In genomic region chr2:98685930-98686887, GRCh38 we compare ENCODE assay signal across 27 cellular contexts. TPM values are rescaled to one million over a fixed set of nuclear protein-coding genes. Genes with fewer than 3 reads are reported as not detected.
A peak's percentile ranks its signal among the peaks of the same experiment; 100 is the strongest.
DNase-seq lines count a peak whose midpoint lies in the region; ATAC-seq, FAIRE-seq and TF ChIP-seq lines count a peak whose summit lies in the region.
"Had no signal": no experiment of that assay in that cellular context is flagged by ENCODE, and none has a peak within 500 bp of the region (broad histone marks: within the 10 kb centered on the region; RNA-seq: fewer than 3 reads in every experiment).

No MANE protein-coding gene starts in this region.

- no peaks in the 10 kb centered on the region for H3K27me3 Mint-ChIP-seq in activated T-cell treated with anti-CD3 and anti-CD28 coated beads, Interleukin-2, amount 50 U/mL, for 72 hours (ENCODE audit: low read depth)
- H3K27me3 Mint-ChIP-seq in T-helper 17 cell, result no peaks in the 10 kb centered on the region
- H3K27me3 Mint-ChIP-seq: naive B cell had no signal

- peak; percentile 79 for FAIRE-seq in islet of Langerhans (lab: Jason Lieb, UNC)

- H3K9me3 Mint-ChIP-seq in activated T-cell treated with anti-CD3 and anti-CD28 coated beads, Interleukin-2, amount 50 U/mL, for 72 hours, result no peaks in the 10 kb centered on the region
- H3K9me3 Mint-ChIP-seq: naive B cell had no signal

- H3K27ac Mint-ChIP-seq in activated T-cell treated with anti-CD3 and anti-CD28 coated beads, Interleukin-2, amount 50 U/mL, for 72 hours, result peak overlapping the region; percentile 78
- peak overlapping the region; percentile 94 for H3K27ac Mint-ChIP-seq in T-helper 17 cell
- H3K27ac Mint-ChIP-seq: endodermal cell had no signal

- no peak overlapping the region for H3K4me3 Mint-ChIP-seq in activated T-cell treated with anti-CD3 and anti-CD28 coated beads, Interleukin-2, amount 50 U/mL, for 72 hours
- no peak overlapping the region for H3K4me3 Mint-ChIP-seq in T-helper 17 cell
- H3K4me3 Mint-ChIP-seq: endodermal cell, naive B cell had no signal

- ATAC-seq in activated T-cell treated with anti-CD3 and anti-CD28 coated beads, Interleukin-2, amount 50 U/mL, for 72 hours (replicated peaks in 1 of 2), result no peak
- ATAC-seq in T-helper 17 cell (no peak), GM18505 (IDR thresholded peaks at IDR 0.05; ENCODE audit: unreplicated experiment) (no peak)

- no peak for DNase-seq in activated T-cell treated with anti-CD3 and anti-CD28 coated beads, Interleukin-2, amount 50 U/mL, for 72 hours
- no peak for DNase-seq in activated T-cell treated with anti-CD3 and anti-CD28 coated beads, Interleukin-2, amount 50 U/mL, for 1 hour
- no peak for DNase-seq in T-helper 17 cell
- DNase-seq in renal cortical epithelial cell (ENCODE audit: low read depth), result peak; percentile 98
- DNase-seq in activated gamma-delta T cell treated with Interleukin-2 at 50 U/mL for 16 hours, result no peak
- no peak for DNase-seq in stimulated activated CD4-positive, alpha-beta T cell treated with anti-CD3 and anti-CD28 coated beads, Interleukin-15, amount 100 ng/mL, for 24 hours
- DNase-seq: anterior cingulate cortex, BE2C, Calu3, cortex of kidney, DND-41, endodermal cell, esophagus squamous epithelium, foreskin melanocyte, left ventricle myocardium inferior, naive B cell, NCI-H1105, NCI-H2029, occipital lobe, Peyer's patch, SHP77 treated with DMSO at 0.1 percent for 48 hours, stomach, SW 1271, tibial artery had no signal

- peaks cover 1 to 26% of the 10 kb centered on the region in 2 donors for H3K36me3 Mint-ChIP-seq in activated T-cell treated with anti-CD3 and anti-CD28 coated beads, Interleukin-2, amount 50 U/mL, for 72 hours (ENCODE audit: insufficient read depth in 2 of 2)
- peaks cover 4% of the 10 kb centered on the region for H3K36me3 Mint-ChIP-seq in T-helper 17 cell (ENCODE audit: low read depth)
- H3K36me3 Mint-ChIP-seq: naive B cell had no signal

- no peak for TF ChIP-seq POLR2A in GM18505 (IDR thresholded peaks at IDR 0.05; ENCODE audit: borderline replicate concordance, extremely low read depth, insufficient read depth, insufficient read length)

- H3K9me3 ChIP-seq in T-helper 17 cell (ENCODE audit: control insufficient read depth, low read length, poor library complexity, severe bottlenecking), result no peaks in the 10 kb centered on the region
- H3K9me3 ChIP-seq: BE2C, esophagus squamous epithelium, HAP-1, left ventricle myocardium inferior, Peyer's patch, stomach, tibial artery had no signal

- peaks cover 80% of the 10 kb centered on the region for H3K4me1 Mint-ChIP-seq in activated T-cell treated with anti-CD3 and anti-CD28 coated beads, Interleukin-2, amount 50 U/mL, for 72 hours (ENCODE audit: low read depth)
- H3K4me1 Mint-ChIP-seq in T-helper 17 cell, result peaks cover 59% of the 10 kb centered on the region
- H3K4me1 Mint-ChIP-seq: endodermal cell, naive B cell had no signal

RNA-seq across cellular contexts. Expression of gene MGAT4A, which starts 44.7 kb away (rescaled TPM):
- 100 to 1,000 TPM; 108 to 109 TPM for total RNA-seq in activated T-cell treated with anti-CD3 and anti-CD28 coated beads, Interleukin-2, amount 50 U/mL, for 72 hours
- 100 to 1,000 TPM; 187 to 205 TPM for total RNA-seq in T-helper 17 cell
- 8.7 and 41.6 TPM in 2 replicates for total RNA-seq in renal cortical epithelial cell
